Comparison of ENCODE assay signal across 29 cellular contexts in the genomic region with DNA sequence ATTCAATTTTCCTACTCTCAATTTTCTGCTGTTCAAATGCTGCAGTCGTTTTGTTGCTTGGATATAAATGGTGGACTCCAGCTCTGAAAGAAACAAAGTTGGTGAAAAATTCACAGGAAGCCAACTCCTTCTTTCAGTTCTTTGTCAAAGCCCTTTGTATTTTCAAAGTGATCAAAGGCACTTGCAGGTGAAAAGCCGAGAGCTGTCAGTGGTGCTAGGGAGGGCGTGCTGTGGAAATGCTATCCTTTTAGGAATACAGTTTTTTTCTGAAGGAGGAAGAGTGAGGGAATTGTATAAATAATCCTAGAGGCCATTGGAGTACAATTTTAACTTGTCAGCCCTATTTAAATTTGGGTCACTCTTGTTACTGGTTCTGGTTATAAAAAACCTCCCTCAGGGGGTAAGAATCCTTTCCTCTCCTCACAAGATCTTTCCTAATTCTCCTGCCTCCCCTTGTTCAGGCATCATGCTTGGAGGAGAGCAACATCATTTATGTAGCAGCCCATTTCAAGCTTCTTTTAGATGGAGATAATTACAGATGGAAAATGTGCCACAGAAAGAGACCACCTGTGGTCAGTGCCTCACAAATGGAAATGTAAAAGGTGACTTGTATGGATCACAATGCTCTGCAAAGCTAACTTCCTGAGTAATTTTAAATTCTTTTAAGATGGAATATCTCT.
DNase-seq lines count a peak whose midpoint lies in the region; ATAC-seq and TF ChIP-seq lines count a peak whose summit lies in the region.
"Had no signal": no experiment of that assay in that cellular context is flagged by ENCODE, and none has a peak within 500 bp of the region (broad histone marks: within the 10 kb centered on the region; RNA-seq: fewer than 3 reads in every experiment).

No MANE protein-coding gene starts in this region.

- no peak overlapping the region for H3K27ac Mint-ChIP-seq in activated CD8-positive, alpha-beta memory T cell treated with anti-CD3 and anti-CD28 coated beads, Interleukin-2, amount 10 ng/mL, durations not matched to agents 7 days and 5 days
- H3K27ac Mint-ChIP-seq: activated B cell treated with CpG ODN at 0.5 μM for 24 hours; activated T-cell treated with anti-CD3 and anti-CD28 coated beads, Interleukin-2, amount 50 U/mL, for 72 hours; HFFc6; memory B cell had no signal

- H3K27me3 ChIP-seq in HUES6 (ENCODE audit: control insufficient read depth, insufficient read depth, low read length) (no peaks in the 10 kb centered on the region), subcutaneous abdominal adipose tissue (ENCODE audit: control insufficient read depth in 5 of 5, insufficient read depth in 4 of 5, low read length in 5 of 5) (no peaks in the 10 kb centered on the region)
- H3K27me3 ChIP-seq: BLaER1, dorsolateral prefrontal cortex, heart right ventricle, transverse colon had no signal

- H3K36me3 Mint-ChIP-seq in activated T-cell treated with anti-CD3 and anti-CD28 coated beads, Interleukin-2, amount 50 U/mL, for 4 hours (ENCODE audit: insufficient read depth), result no peaks in the 10 kb centered on the region
- no peaks in the 10 kb centered on the region for H3K36me3 Mint-ChIP-seq in activated CD8-positive, alpha-beta memory T cell treated with anti-CD3 and anti-CD28 coated beads, Interleukin-2, amount 10 ng/mL, durations not matched to agents 7 days and 5 days
- H3K36me3 Mint-ChIP-seq: memory B cell had no signal

- TF ChIP-seq CTCF in astrocyte of the spinal cord (IDR thresholded peaks at IDR 0.05; ENCODE audit: low read depth, low read length), result no peak

- no peak overlapping the region for H3K4me3 Mint-ChIP-seq in activated T-cell treated with anti-CD3 and anti-CD28 coated beads, Interleukin-2, amount 50 U/mL, for 4 hours
- no peak overlapping the region for H3K4me3 Mint-ChIP-seq in activated CD8-positive, alpha-beta memory T cell treated with anti-CD3 and anti-CD28 coated beads, Interleukin-2, amount 10 ng/mL, durations not matched to agents 7 days and 5 days
- H3K4me3 Mint-ChIP-seq: activated B cell treated with CpG ODN at 0.5 μM for 24 hours; activated T-cell treated with anti-CD3 and anti-CD28 coated beads, Interleukin-2, amount 50 U/mL, for 72 hours; HFFc6; memory B cell had no signal

- no peak for ATAC-seq in activated T-cell treated with anti-CD3 and anti-CD28 coated beads, Interleukin-2, amount 50 U/mL, for 4 hours
- ATAC-seq in activated CD8-positive, alpha-beta memory T cell treated with anti-CD3 and anti-CD28 coated beads, Interleukin-2, amount 10 ng/mL, durations not matched to agents 7 days and 5 days, result no peak
- ATAC-seq in GM21737 (IDR thresholded peaks at IDR 0.05; ENCODE audit: unreplicated experiment), result no peak
- ATAC-seq: activated T-cell treated with anti-CD3 and anti-CD28 coated beads, Interleukin-2, amount 50 U/mL, for 72 hours; left lobe of liver had no signal

- peak overlapping the region; percentile 81 for H3K27ac ChIP-seq in HUES6 (ENCODE audit: low read depth, low read length)
- peak overlapping the region; percentile 84 for H3K27ac ChIP-seq in subcutaneous abdominal adipose tissue (ENCODE audit: low read depth, low read length)
- H3K27ac ChIP-seq: BLaER1, dorsolateral prefrontal cortex, heart right ventricle, psoas muscle, RWPE1, SJSA1 had no signal

- H3K9ac ChIP-seq in HUES6 (ENCODE audit: low read length) (peak overlapping the region; percentile 38), subcutaneous abdominal adipose tissue (ENCODE audit: low read length in 5 of 5) (no peak overlapping the region)
- H3K9ac ChIP-seq: BLaER1 had no signal

- peaks cover 4% of the 10 kb centered on the region for H3K9me3 Mint-ChIP-seq in activated T-cell treated with anti-CD3 and anti-CD28 coated beads, Interleukin-2, amount 50 U/mL, for 4 hours
- H3K9me3 Mint-ChIP-seq in activated CD8-positive, alpha-beta memory T cell treated with anti-CD3 and anti-CD28 coated beads, Interleukin-2, amount 10 ng/mL, durations not matched to agents 7 days and 5 days (ENCODE audit: low read depth), result no peaks in the 10 kb centered on the region

- H3K4me3 ChIP-seq in HUES6 (ENCODE audit: low read depth, low read length) (no peak overlapping the region), astrocyte of the spinal cord (ENCODE audit: low read depth, low read length) (no peak overlapping the region), subcutaneous abdominal adipose tissue (ENCODE audit: low read depth in 1 of 5, low read length in 5 of 5) (no peak overlapping the region)
- H3K4me3 ChIP-seq: BLaER1, dorsolateral prefrontal cortex, heart right ventricle, psoas muscle, SJSA1, transverse colon had no signal

- CTCF ChIA-PET in activated CD8-positive, alpha-beta memory T cell treated with anti-CD3 and anti-CD28 coated beads, Interleukin-2, amount 10 ng/mL, durations not matched to agents 7 days and 5 days (lab: Charles Lee), result no interaction called here

- H3K4me1 ChIP-seq in HUES6 (ENCODE audit: control insufficient read depth, insufficient read depth, low read length) (peaks cover 25% of the 10 kb centered on the region), subcutaneous abdominal adipose tissue (ENCODE audit: control insufficient read depth in 5 of 5, insufficient read depth in 5 of 5, low read length in 5 of 5) (peaks cover 1 to 13% (median 8%) of the 10 kb centered on the region in 5 donors)
- H3K4me1 ChIP-seq: BLaER1, psoas muscle, SJSA1, transverse colon had no signal

- no peaks in the 10 kb centered on the region for H3K27me3 Mint-ChIP-seq in activated T-cell treated with anti-CD3 and anti-CD28 coated beads, Interleukin-2, amount 50 U/mL, for 4 hours (ENCODE audit: low read depth)
- no peaks in the 10 kb centered on the region for H3K27me3 Mint-ChIP-seq in activated CD8-positive, alpha-beta memory T cell treated with anti-CD3 and anti-CD28 coated beads, Interleukin-2, amount 10 ng/mL, durations not matched to agents 7 days and 5 days
- H3K27me3 Mint-ChIP-seq: activated B cell treated with CpG ODN at 0.5 μM for 24 hours, memory B cell had no signal

- H3K36me3 ChIP-seq in HUES6 (ENCODE audit: control insufficient read depth, insufficient read depth, low read length) (no peaks in the 10 kb centered on the region), subcutaneous abdominal adipose tissue (ENCODE audit: control insufficient read depth in 5 of 5, insufficient read depth in 5 of 5, low read length in 5 of 5) (no peaks in the 10 kb centered on the region)
- H3K36me3 ChIP-seq: BLaER1, heart right ventricle, SJSA1, transverse colon had no signal

- H3K9me3 ChIP-seq in HUES6 (ENCODE audit: control insufficient read depth, insufficient read depth, low read depth, low read length), result no peaks in the 10 kb centered on the region
- H3K9me3 ChIP-seq in subcutaneous abdominal adipose tissue (ENCODE audit: control insufficient read depth in 5 of 5, low read length in 5 of 5), result no peaks in the 10 kb centered on the region
- H3K9me3 ChIP-seq: BLaER1, psoas muscle, SJSA1, transverse colon had no signal

- H3K4me1 Mint-ChIP-seq in activated T-cell treated with anti-CD3 and anti-CD28 coated beads, Interleukin-2, amount 50 U/mL, for 4 hours (ENCODE audit: low read depth), result no peaks in the 10 kb centered on the region
- no peaks in the 10 kb centered on the region for H3K4me1 Mint-ChIP-seq in activated CD8-positive, alpha-beta memory T cell treated with anti-CD3 and anti-CD28 coated beads, Interleukin-2, amount 10 ng/mL, durations not matched to agents 7 days and 5 days
- H3K4me1 Mint-ChIP-seq: activated B cell treated with CpG ODN at 0.5 μM for 24 hours, memory B cell had no signal

- peak; percentile 5 for DNase-seq in astrocyte of the spinal cord (ENCODE audit: low read depth, low spot score)
- peak; percentile 50 for DNase-seq in iPS-NIHi11 (ENCODE audit: low spot score)
- no peak for DNase-seq in activated T-cell treated with anti-CD3 and anti-CD28 coated beads, Interleukin-2, amount 50 U/mL, for 4 hours
- no peak for DNase-seq in activated CD8-positive, alpha-beta memory T cell treated with anti-CD3 and anti-CD28 coated beads, Interleukin-2, amount 10 ng/mL, durations not matched to agents 7 days and 5 days
- DNase-seq: activated B cell treated with CpG ODN at 0.5 μM for 24 hours; activated CD4-positive, alpha-beta T cell treated with anti-CD3 and anti-CD28 coated beads, Interleukin-2, amount 50 U/mL, for 4 hours; activated T-cell treated with anti-CD3 and anti-CD28 coated beads, Interleukin-2, amount 50 U/mL, for 72 hours; cerebellar nuclear complex; DMS153; dorsolateral prefrontal cortex; heart right ventricle; NCI-H1092; NCI-H1694; NCI-H2171; NCI-H510A; psoas muscle; stimulated activated CD4-positive, alpha-beta T cell treated with anti-CD3 and anti-CD28 coated beads, Interleukin-15, amount 100 ng/mL, for 24 hours; stimulated activated CD4-positive, alpha-beta T cell treated with anti-CD3 and anti-CD28 coated beads, Interleukin-4, amount 100 ng/mL, for 4 hours; T-helper 9 cell; transverse colon had no signal

- in situ Hi-C loops in astrocyte of the spinal cord (cut with HindIII; ENCODE audit: low sequenced_read_pairs), result no loop called here

Comparison
In these comparisons a context has a peak if more than half of its experiments do, and no peak if none do; other contexts are left out.
1. DNase-seq: peak in astrocyte of the spinal cord (single experiment) and iPS-NIHi11 (single experiment); none in activated T-cell treated with anti-CD3 and anti-CD28 coated beads, Interleukin-2, amount 50 U/mL, for 4 hours (single experiment) and activated CD8-positive, alpha-beta memory T cell treated with anti-CD3 and anti-CD28 coated beads, Interleukin-2, amount 10 ng/mL, durations not matched to agents 7 days and 5 days (single experiment).